ENCODE assay signal across 8 cellular contexts in genomic region chr1:24849653-24850295, GRCh38.
DNase-seq lines count a peak whose midpoint lies in the region; FAIRE-seq lines count a peak whose summit lies in the region.

No MANE protein-coding gene starts in this region.

- no CpG with 5 or more reads among the region's 10 CpGs for WGBS in mesendoderm (ENCODE audit: extremely low coverage, insufficient coverage, low lambda C conversion rate)

- no peak overlapping the region for H2BK15ac ChIP-seq in mesendoderm (replicated peaks; ENCODE audit: low read depth)

- no peaks in the 10 kb centered on the region for H3K79me2 ChIP-seq in mesendoderm (ENCODE audit: control insufficient read depth, insufficient read depth, low read length)

- no peak overlapping the region for H2BK120ac ChIP-seq in mesendoderm (ENCODE audit: low read depth, low read length)

- no peaks in the 10 kb centered on the region for H3K4me1 ChIP-seq in mesendoderm (ENCODE audit: control insufficient read depth, low read depth, low read length)

- H3K36me3 ChIP-seq in mesendoderm (ENCODE audit: control insufficient read depth, insufficient read depth, low read length): no peaks in the 10 kb centered on the region

- no peak overlapping the region for H3K18ac ChIP-seq in mesendoderm (ENCODE audit: low read length)

- no peak overlapping the region for H3K9ac ChIP-seq in mesendoderm (ENCODE audit: low read length)

- no peak overlapping the region for H3K4me3 Mint-ChIP-seq in activated T-cell treated with anti-CD3 and anti-CD28 coated beads, Interleukin-2, amount 50 U/mL, for 24 hours

- H3K27ac ChIP-seq in mesendoderm (ENCODE audit: low read depth, low read length): no peak overlapping the region

- H4K8ac ChIP-seq in mesendoderm (ENCODE audit: low read depth, low read length): no peak overlapping the region

- H3K27me3 Mint-ChIP-seq in activated T-cell treated with anti-CD3 and anti-CD28 coated beads, Interleukin-2, amount 50 U/mL, for 24 hours: no peaks in the 10 kb centered on the region

- H3K27me3 ChIP-seq in mesendoderm (ENCODE audit: insufficient read depth, low read length, poor library complexity): no peaks in the 10 kb centered on the region

- no peak for FAIRE-seq in frontal cortex (lab: Jason Lieb, UNC)

- peaks cover 16% of the 10 kb centered on the region for H3K4me1 Mint-ChIP-seq in activated T-cell treated with anti-CD3 and anti-CD28 coated beads, Interleukin-2, amount 50 U/mL, for 24 hours (ENCODE audit: low read depth)

- no peaks in the 10 kb centered on the region for H3K79me1 ChIP-seq in mesendoderm (ENCODE audit: low read length)

- no peak overlapping the region for H3K56ac ChIP-seq in mesendoderm (ENCODE audit: low read length)

- no peak overlapping the region for H2BK5ac ChIP-seq in mesendoderm (ENCODE audit: low read length)

- H2AK5ac ChIP-seq in mesendoderm (ENCODE audit: low read length): no peak overlapping the region

- H3K36me3 Mint-ChIP-seq in activated T-cell treated with anti-CD3 and anti-CD28 coated beads, Interleukin-2, amount 50 U/mL, for 24 hours (ENCODE audit: low read depth): no peaks in the 10 kb centered on the region

- H3K4ac ChIP-seq in mesendoderm (ENCODE audit: low read depth, low read length): no peak overlapping the region

- DNase-seq in EL: peak; percentile 24
- peak; percentile 11 for DNase-seq in KG1 (lab: John Stamatoyannopoulos, UW)
- peak; percentile 47 for DNase-seq in activated T-cell treated with anti-CD3 and anti-CD28 coated beads, Interleukin-2, amount 50 U/mL, for 24 hours
- peak; percentile 69 for DNase-seq in mesendoderm
- no peak for DNase-seq in NCI-H2029 (lab: John Stamatoyannopoulos, UW)
- DNase-seq in COR-L47 (lab: John Stamatoyannopoulos, UW): no peak
- DNase-seq in frontal cortex (ENCODE audit: low spot score in 2 of 2): no peak
- no peak for DNase-seq in cortex of kidney (lab: John Stamatoyannopoulos, UW)

- H4K5ac ChIP-seq in mesendoderm (ENCODE audit: low read length): no peak overlapping the region

- H3K4me3 ChIP-seq in mesendoderm (ENCODE audit: low read length): no peak overlapping the region

- H3K9me3 Mint-ChIP-seq in activated T-cell treated with anti-CD3 and anti-CD28 coated beads, Interleukin-2, amount 50 U/mL, for 24 hours: no peaks in the 10 kb centered on the region

- no peak overlapping the region for H3K4me2 ChIP-seq in mesendoderm (ENCODE audit: low read length)

- H3K23ac ChIP-seq in mesendoderm (ENCODE audit: low read length): no peak overlapping the region

- H3K27ac Mint-ChIP-seq in activated T-cell treated with anti-CD3 and anti-CD28 coated beads, Interleukin-2, amount 50 U/mL, for 24 hours: no peak overlapping the region

Comparison
In these comparisons a context has a peak if more than half of its experiments do, and no peak if none do; other contexts are left out.
1. DNase-seq: peak in EL (single experiment), KG1 (single experiment), activated T-cell treated with anti-CD3 and anti-CD28 coated beads, Interleukin-2, amount 50 U/mL, for 24 hours (single experiment) and mesendoderm (single experiment); none in NCI-H2029 (single experiment), COR-L47 (single experiment), frontal cortex (0 of 2) and cortex of kidney (single experiment).